Comparison of ENCODE assay signal across 32 cellular contexts in the genomic region with DNA sequence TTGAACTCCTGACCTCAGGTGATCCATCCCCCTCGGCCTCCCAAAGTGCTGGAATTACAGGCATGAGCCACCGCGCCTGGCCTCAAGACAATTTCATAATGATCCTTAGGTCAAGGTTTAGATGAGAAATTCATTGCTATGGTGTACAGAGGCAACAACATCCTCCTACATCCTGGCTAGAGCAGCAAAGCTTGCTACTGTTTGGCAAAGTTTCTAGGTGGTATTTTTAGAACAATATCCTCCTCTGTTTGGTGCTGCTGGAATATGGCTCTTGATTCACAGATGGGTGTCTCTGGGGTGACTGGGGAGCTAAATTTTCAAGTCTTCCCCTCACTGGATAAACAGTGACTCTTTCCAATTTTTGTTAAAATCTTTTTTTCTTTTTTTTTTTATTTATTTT. TPM values are rescaled to one million over a fixed set of nuclear protein-coding genes. Genes with fewer than 3 reads are reported as not detected.
A peak's percentile ranks its signal among the peaks of the same experiment; 100 is the strongest.
DNase-seq lines count a peak whose midpoint lies in the region; ATAC-seq lines count a peak whose summit lies in the region.
"Had no signal": no experiment of that assay in that cellular context is flagged by ENCODE, and none has a peak within 500 bp of the region (broad histone marks: within the 10 kb centered on the region; RNA-seq: fewer than 3 reads in every experiment).

No MANE protein-coding gene starts in this region.

- no peaks in the 10 kb centered on the region for H3K4me1 Mint-ChIP-seq in naive thymus-derived CD4-positive, alpha-beta T cell
- H3K4me1 Mint-ChIP-seq: activated naive CD4-positive, alpha-beta T cell treated with anti-CD3 and anti-CD28 coated beads, Interleukin-2, amount 10 ng/mL, durations not matched to agents 7 days and 5 days; stimulated activated naive CD8-positive, alpha-beta T cell treated with anti-CD3 and anti-CD28 coated beads, Interleukin-15, amount 100 ng/mL, for 72 hours had no signal

- no peaks in the 10 kb centered on the region for H3K4me1 ChIP-seq in naive thymus-derived CD4-positive, alpha-beta T cell (ENCODE audit: control insufficient read depth in 2 of 2, insufficient read depth in 2 of 2, low read length in 2 of 2)
- H3K4me1 ChIP-seq: body of pancreas, tibial nerve had no signal

- no peaks in the 10 kb centered on the region for H3K27me3 ChIP-seq in naive thymus-derived CD4-positive, alpha-beta T cell (ENCODE audit: control insufficient read depth in 2 of 2, insufficient read depth in 2 of 2, low read length in 2 of 2)
- H3K27me3 ChIP-seq: adrenal gland, body of pancreas, tibial nerve had no signal

- POLR2A ChIA-PET in naive thymus-derived CD4-positive, alpha-beta T cell (lab: Charles Lee): no interaction called here

- H3K27ac Mint-ChIP-seq in naive thymus-derived CD4-positive, alpha-beta T cell: no peak overlapping the region
- H3K27ac Mint-ChIP-seq: activated CD8-positive, alpha-beta T cell treated with anti-CD3 and anti-CD28 coated beads, Interleukin-2, amount 10 ng/mL, durations not matched to agents 7 days and 5 days; activated naive CD4-positive, alpha-beta T cell treated with anti-CD3 and anti-CD28 coated beads, Interleukin-2, amount 10 ng/mL, durations not matched to agents 7 days and 5 days; natural killer cell treated with Interleukin-12 subunit alpha and Interleukin-12 subunit beta and Interleukin-15 and Interleukin-18, amount 100 ng/mL, for 72 hours had no signal

- H3K27ac ChIP-seq in naive thymus-derived CD4-positive, alpha-beta T cell (ENCODE audit: low read depth, low read length): no peak overlapping the region
- H3K27ac ChIP-seq: adrenal gland, body of pancreas, left ventricle myocardium inferior, tibial nerve, VCaP had no signal

- no peak overlapping the region for H3K4me3 ChIP-seq in naive thymus-derived CD4-positive, alpha-beta T cell (ENCODE audit: low read length)
- H3K4me3 ChIP-seq: adrenal gland, body of pancreas, left ventricle myocardium inferior, mucosa of descending colon, tibial nerve had no signal

- no peaks in the 10 kb centered on the region for H3K9me3 Mint-ChIP-seq in naive thymus-derived CD4-positive, alpha-beta T cell
- H3K9me3 Mint-ChIP-seq: activated naive CD4-positive, alpha-beta T cell treated with anti-CD3 and anti-CD28 coated beads, Interleukin-2, amount 10 ng/mL, durations not matched to agents 7 days and 5 days; natural killer cell treated with Interleukin-12 subunit alpha and Interleukin-12 subunit beta and Interleukin-15 and Interleukin-18, amount 100 ng/mL, for 72 hours; stimulated activated naive CD8-positive, alpha-beta T cell treated with anti-CD3 and anti-CD28 coated beads, Interleukin-15, amount 100 ng/mL, for 72 hours had no signal

- in situ Hi-C loops in SK-MEL-5 (cut with HindIII; ENCODE audit: low pct_unique_long_range_greater_than_20kb, low sequenced_read_pairs): no loop called here

- intact Hi-C loops in naive thymus-derived CD4-positive, alpha-beta T cell (cut with micrococcal nuclease): no loop called here

- no peaks in the 10 kb centered on the region for H3K36me3 Mint-ChIP-seq in naive thymus-derived CD4-positive, alpha-beta T cell
- H3K36me3 Mint-ChIP-seq: activated naive CD4-positive, alpha-beta T cell treated with anti-CD3 and anti-CD28 coated beads, Interleukin-2, amount 10 ng/mL, durations not matched to agents 7 days and 5 days; natural killer cell treated with Interleukin-12 subunit alpha and Interleukin-12 subunit beta and Interleukin-15 and Interleukin-18, amount 100 ng/mL, for 72 hours had no signal

- ATAC-seq in HG02759 (IDR thresholded peaks at IDR 0.05; ENCODE audit: unreplicated experiment) (no peak), GM19328 (IDR thresholded peaks at IDR 0.05; ENCODE audit: unreplicated experiment) (no peak)
- ATAC-seq in naive thymus-derived CD4-positive, alpha-beta T cell: no peak
- ATAC-seq: activated CD8-positive, alpha-beta T cell treated with anti-CD3 and anti-CD28 coated beads, Interleukin-2, amount 10 ng/mL, durations not matched to agents 7 days and 5 days; body of pancreas; mucosa of descending colon; natural killer cell treated with Interleukin-12 subunit alpha and Interleukin-12 subunit beta and Interleukin-15 and Interleukin-18, amount 100 ng/mL, for 72 hours; stimulated activated naive CD8-positive, alpha-beta T cell treated with anti-CD3 and anti-CD28 coated beads, Interleukin-15, amount 100 ng/mL, for 72 hours had no signal

- no peaks in the 10 kb centered on the region for H3K9me3 ChIP-seq in naive thymus-derived CD4-positive, alpha-beta T cell (ENCODE audit: control insufficient read depth in 2 of 3, low read length in 3 of 3)
- H3K9me3 ChIP-seq: adrenal gland, body of pancreas, left ventricle myocardium inferior, mucosa of descending colon, tibial nerve had no signal

- CTCF ChIA-PET in naive thymus-derived CD4-positive, alpha-beta T cell (lab: Charles Lee): interaction anchor here (0.7 kb wide), 1 partner anchor 15 kb away, joined by 3 read pairs; no protein-coding TSS in a partner anchor

- H3K27me3 Mint-ChIP-seq in naive thymus-derived CD4-positive, alpha-beta T cell: peaks cover 0 to 5% (median 0%) of the 10 kb centered on the region in 5 donors
- H3K27me3 Mint-ChIP-seq: stimulated activated naive CD8-positive, alpha-beta T cell treated with anti-CD3 and anti-CD28 coated beads, Interleukin-15, amount 100 ng/mL, for 72 hours had no signal

- H3K36me3 ChIP-seq in naive thymus-derived CD4-positive, alpha-beta T cell (ENCODE audit: control insufficient read depth in 2 of 3, insufficient read depth in 3 of 3, low read length in 3 of 3): no peaks in the 10 kb centered on the region
- H3K36me3 ChIP-seq: adrenal gland, left ventricle myocardium inferior, tibial nerve had no signal

- H3K4me3 Mint-ChIP-seq in naive thymus-derived CD4-positive, alpha-beta T cell: no peak overlapping the region
- H3K4me3 Mint-ChIP-seq: activated CD8-positive, alpha-beta T cell treated with anti-CD3 and anti-CD28 coated beads, Interleukin-2, amount 10 ng/mL, durations not matched to agents 7 days and 5 days; activated naive CD4-positive, alpha-beta T cell treated with anti-CD3 and anti-CD28 coated beads, Interleukin-2, amount 10 ng/mL, durations not matched to agents 7 days and 5 days; natural killer cell treated with Interleukin-12 subunit alpha and Interleukin-12 subunit beta and Interleukin-15 and Interleukin-18, amount 100 ng/mL, for 72 hours; stimulated activated naive CD8-positive, alpha-beta T cell treated with anti-CD3 and anti-CD28 coated beads, Interleukin-15, amount 100 ng/mL, for 72 hours had no signal

- peak; percentile 9 for DNase-seq in Daoy (ENCODE audit: low read depth)
- peak; percentile 69 for DNase-seq in SK-MEL-5 (ENCODE audit: low read depth, low spot score)
- peak; percentile 86 for DNase-seq in globus pallidus (ENCODE audit: low spot score)
- peak; percentile 89 for DNase-seq in pons (ENCODE audit: low spot score)
- DNase-seq in SW480 (ENCODE audit: low spot score): no peak
- DNase-seq in naive thymus-derived CD4-positive, alpha-beta T cell: no peak
- DNase-seq: ACHN; activated CD4-positive, alpha-beta T cell treated with anti-CD3 and anti-CD28 coated beads for 4 hours; activated CD8-positive, alpha-beta T cell treated with anti-CD3 and anti-CD28 coated beads, Interleukin-2, amount 10 ng/mL, durations not matched to agents 7 days and 5 days; activated naive CD4-positive, alpha-beta T cell treated with anti-CD3 and anti-CD28 coated beads, Interleukin-2, amount 10 ng/mL, durations not matched to agents 7 days and 5 days; body of pancreas; DMS153; left ventricle myocardium inferior; mucosa of descending colon; NCI-H1417; NCI-H2029 treated with DMSO at 0.1 percent for 48 hours; NCI-H345; NCI-H69; occipital lobe; SHP77; small intestine; stimulated activated naive CD8-positive, alpha-beta T cell treated with anti-CD3 and anti-CD28 coated beads, Interleukin-15, amount 100 ng/mL, for 72 hours; SW 1271; T-helper 9 cell had no signal

RNA-seq across cellular contexts. Expression of a gene that starts 30.6 kb away (rescaled TPM):
- 1.3 TPM in 1 of 2 replicates, not detected in the other for total RNA-seq in Daoy (2014; rRNA removed; shearing (Covaris generic))
- not detected in 2 replicates for total RNA-seq in SK-MEL-5 (2014; rRNA removed; shearing (Covaris generic))
- polyA plus RNA-seq in SK-MEL-5 (2015; cell fraction: cytosol; rRNA removed): not detected in 2 replicates
- polyA plus RNA-seq in SK-MEL-5 (2015; cell fraction: nucleus; rRNA removed): not detected in 2 replicates
- total RNA-seq in naive thymus-derived CD4-positive, alpha-beta T cell: 1 to 10 TPM in 1 of 5 experiments, under 1 TPM in 1, not detected in 3; 0.60 to 3.2 TPM
- not detected for polyA plus RNA-seq in naive thymus-derived CD4-positive, alpha-beta T cell
- total RNA-seq: natural killer cell treated with Interleukin-12 subunit alpha and Interleukin-12 subunit beta and Interleukin-15 and Interleukin-18, amount 100 ng/mL, for 72 hours; renal cortical epithelial cell had no signal
- polyA plus RNA-seq: BJ had no signal

RNA-seq across cellular contexts. Expression of a gene that starts 46.7 kb away (rescaled TPM):
- total RNA-seq in Daoy (2014; rRNA removed; shearing (Covaris generic)): 27.8 and 27.9 TPM in 2 replicates
- 31.4 and 39.1 TPM in 2 replicates for total RNA-seq in SK-MEL-5 (2014; rRNA removed; shearing (Covaris generic))
- polyA plus RNA-seq in SK-MEL-5 (2015; cell fraction: cytosol; rRNA removed): 24.6 and 29.7 TPM in 2 replicates
- polyA plus RNA-seq in SK-MEL-5 (2015; cell fraction: nucleus; rRNA removed): 21.4 and 31.3 TPM in 2 replicates
- total RNA-seq in naive thymus-derived CD4-positive, alpha-beta T cell: 10 to 100 TPM; 17.2 to 32.4 (median 29.2) TPM
- polyA plus RNA-seq in naive thymus-derived CD4-positive, alpha-beta T cell: 10 to 100 TPM; 27.5 to 33.3 TPM

Comparison
In these comparisons a context has a peak if more than half of its experiments do, and no peak if none do; other contexts are left out.
1. DNase-seq: peak in Daoy (single experiment), SK-MEL-5 (single experiment), globus pallidus (single experiment) and pons (single experiment); none in SW480 (single experiment) and naive thymus-derived CD4-positive, alpha-beta T cell (0 of 9).